1 cellular context compared by ENCODE assay signal in the genomic region with DNA sequence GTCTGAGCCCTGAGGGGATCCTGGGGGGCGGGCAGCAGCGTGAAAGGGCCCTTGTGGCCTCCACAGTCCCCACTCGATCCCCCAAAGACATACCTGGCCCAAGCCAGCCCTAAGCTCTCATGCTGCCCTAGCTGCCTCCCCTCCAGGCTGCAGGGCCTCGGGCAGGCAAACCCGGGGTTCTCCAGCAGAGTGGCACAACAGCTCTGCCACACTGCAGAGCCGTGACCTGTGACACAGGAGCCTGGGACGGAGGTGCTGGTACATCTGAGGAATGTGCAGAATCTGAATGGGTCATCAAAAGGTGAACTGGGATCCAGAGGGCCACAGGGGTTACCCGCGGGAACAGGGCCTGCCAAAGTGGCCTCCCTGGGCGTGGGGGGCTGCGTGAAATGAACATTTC.
TF ChIP-seq lines count a peak whose summit lies in the region.

No MANE protein-coding gene starts in this region.

TF ChIP-seq in H1, 55 proteins besides CTCF, POLR2A, EP300 and RAD21:
- no peak for TF ChIP-seq CEBPB (IDR thresholded peaks at IDR 0.05; ENCODE audit: low read depth, low read length)
- no peak for TF ChIP-seq KDM5A (IDR thresholded peaks at IDR 0.05; ENCODE audit: low read length)
- TF ChIP-seq KDM4A (IDR thresholded peaks at IDR 0.05; ENCODE audit: low read depth, low read length, severe bottlenecking), result no peak
- TF ChIP-seq GTF2F1 (IDR thresholded peaks at IDR 0.05; ENCODE audit: borderline replicate concordance, low read depth, low read length), result no peak
- TF ChIP-seq ASH2L (IDR thresholded peaks at IDR 0.05; ENCODE audit: low read length), result no peak
- no peak for TF ChIP-seq ZNF274 (IDR thresholded peaks at IDR 0.05; ENCODE audit: borderline replicate concordance, extremely low read depth, low read length)
- TF ChIP-seq SP2 (IDR thresholded peaks at IDR 0.05; ENCODE audit: low read length), result no peak
- TF ChIP-seq, protein P1, sequence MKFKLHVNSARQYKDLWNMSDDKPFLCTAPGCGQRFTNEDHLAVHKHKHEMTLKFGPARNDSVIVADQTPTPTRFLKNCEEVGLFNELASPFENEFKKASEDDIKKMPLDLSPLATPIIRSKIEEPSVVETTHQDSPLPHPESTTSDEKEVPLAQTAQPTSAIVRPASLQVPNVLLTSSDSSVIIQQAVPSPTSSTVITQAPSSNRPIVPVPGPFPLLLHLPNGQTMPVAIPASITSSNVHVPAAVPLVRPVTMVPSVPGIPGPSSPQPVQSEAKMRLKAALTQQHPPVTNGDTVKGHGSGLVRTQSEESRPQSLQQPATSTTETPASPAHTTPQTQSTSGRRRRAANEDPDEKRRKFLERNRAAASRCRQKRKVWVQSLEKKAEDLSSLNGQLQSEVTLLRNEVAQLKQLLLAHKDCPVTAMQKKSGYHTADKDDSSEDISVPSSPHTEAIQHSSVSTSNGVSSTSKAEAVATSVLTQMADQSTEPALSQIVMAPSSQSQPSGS (IDR thresholded peaks at IDR 0.05; ENCODE audit: low read length), result no peak
TF ChIP-seq in H1: peak in this region for 0.
